In genomic region chrX:54529559-54530357, GRCh38 we compare ENCODE assay signal across 8 cellular contexts. TPM values are rescaled to one million over a fixed set of nuclear protein-coding genes. Genes with fewer than 3 reads are reported as not detected.
A peak's percentile ranks its signal among the peaks of the same experiment; 100 is the strongest.
DNase-seq lines count a peak whose midpoint lies in the region; ATAC-seq lines count a peak whose summit lies in the region.

Gene GNL3L (plus strand): TSS chrX:54530219. CDS start chrX:54532567, 2,348 bp downstream.

- H3K9me3 ChIP-seq in CD4-positive, alpha-beta memory T cell (ENCODE audit: control insufficient read depth in 1 of 2, low read length in 2 of 2): no peaks in the 10 kb centered on the region

- H3K36me3 Mint-ChIP-seq in CD4-positive, alpha-beta memory T cell: peaks cover 7 to 21% of the 10 kb centered on the region in 2 donors

- peaks cover 34% of the 10 kb centered on the region for H3K4me1 ChIP-seq in CD4-positive, alpha-beta memory T cell (ENCODE audit: insufficient read depth, low read length)

- peak within 1 kb of the TSS; percentile 73 for H3K27ac ChIP-seq in CD4-positive, alpha-beta memory T cell (ENCODE audit: low read depth, low read length)

- CTCF ChIA-PET in CD4-positive, alpha-beta memory T cell (lab: Charles Lee; ENCODE audit: partially characterized antibody): interaction anchor here (1.5 kb wide), 1 partner anchor 90 kb away, joined by 3 read pairs; the partner anchor contains the start of gene TSR2

- peak within 1 kb of the TSS; percentile 91 to 98 (median 96) for H3K27ac Mint-ChIP-seq in CD4-positive, alpha-beta memory T cell

- H3K4me1 Mint-ChIP-seq in CD4-positive, alpha-beta memory T cell: peaks cover 19 to 45% (median 30%) of the 10 kb centered on the region in 4 donors

- peak; percentile 50 for ATAC-seq in GM19468 (IDR thresholded peaks at IDR 0.05; ENCODE audit: extremely low read depth, unreplicated experiment)

- peak; percentile 79 to 84 (median 82) for DNase-seq in CD4-positive, alpha-beta memory T cell
- DNase-seq in HS-5 (ENCODE audit: low read depth): peak; percentile 49
- DNase-seq in NK-92 (lab: John Stamatoyannopoulos, UW; ENCODE audit: unreplicated experiment): peak; percentile 28
- DNase-seq in activated CD8-positive, alpha-beta memory T cell treated with anti-CD3 and anti-CD28 coated beads for 1 hour (ENCODE audit: extremely low read depth in 1 of 2, low read depth in 1 of 2): peak; percentile 49 to 59
- DNase-seq in effector CD8-positive, alpha-beta T cell (lab: John Stamatoyannopoulos, UW): peak; percentile 83
- peak; percentile 80 for DNase-seq in medulla oblongata (ENCODE audit: extremely low spot score)
- DNase-seq in stimulated activated CD4-positive, alpha-beta T cell treated with anti-CD3 and anti-CD28 coated beads, TNF-alpha, amount 100 ng/mL, for 48 hours (ENCODE audit: low read depth in 3 of 3): peak; percentile 33 to 73 (median 68)

- POLR2A ChIA-PET in CD4-positive, alpha-beta memory T cell (lab: Charles Lee; ENCODE audit: partially characterized antibody): interaction anchor here (1.0 to 4.1 kb wide), 11 partner anchors 22 to 846 kb away, joined by 3 to 44 read pairs (median 6); partner anchors contain the start of genes APEX2, FAM120C, PHF8 and TSR2

- H3K27me3 Mint-ChIP-seq in CD4-positive, alpha-beta memory T cell: no peaks in the 10 kb centered on the region

- peak within 1 kb of the TSS; percentile 88 to 97 for H3K4me3 ChIP-seq in CD4-positive, alpha-beta memory T cell (ENCODE audit: low read length in 2 of 2)

- H3K4me3 Mint-ChIP-seq in CD4-positive, alpha-beta memory T cell: peak within 1 kb of the TSS; percentile 91 to 99 (median 95)

- intact Hi-C loops in CD4-positive, alpha-beta memory T cell (cut with micrococcal nuclease): loop anchor here (1.0 to 5.0 kb wide), 5 partner anchors 89 to 485 kb away; partner anchors contain the start of genes PHF8, TSR2 and WNK3

- H3K36me3 ChIP-seq in CD4-positive, alpha-beta memory T cell (ENCODE audit: insufficient read depth, low read length): no peaks in the 10 kb centered on the region

- peaks cover 0 to 11% (median 4%) of the 10 kb centered on the region in 8 donors for H3K9me3 Mint-ChIP-seq in CD4-positive, alpha-beta memory T cell

- H3K27me3 ChIP-seq in CD4-positive, alpha-beta memory T cell (ENCODE audit: insufficient read depth, low read length): no peaks in the 10 kb centered on the region

RNA-seq across cellular contexts. Expression of gene GNL3L, which starts in this region (rescaled TPM):
- 10 to 100 TPM; 41.7 to 45.1 TPM for total RNA-seq in CD4-positive, alpha-beta memory T cell
- polyA plus RNA-seq in CD4-positive, alpha-beta memory T cell: 10 to 100 TPM; 22.8 to 34.7 TPM

Comparison
In these comparisons a context has a peak if more than half of its experiments do, and no peak if none do; other contexts are left out.
1. Peak in every context shown above with its lines: DNase-seq, ATAC-seq, H3K4me3 ChIP-seq and H3K27ac ChIP-seq.
2. DNase-seq: peak in every context shown above with its lines; median percentile 83 in effector CD8-positive, alpha-beta T cell; 82 in CD4-positive, alpha-beta memory T cell; 80 in medulla oblongata; 68 in stimulated activated CD4-positive, alpha-beta T cell treated with anti-CD3 and anti-CD28 coated beads, TNF-alpha, amount 100 ng/mL, for 48 hours; 54 in activated CD8-positive, alpha-beta memory T cell treated with anti-CD3 and anti-CD28 coated beads for 1 hour; 49 in HS-5; 28 in NK-92.